ENCODE assay signal across 18 cellular contexts in the genomic region with DNA sequence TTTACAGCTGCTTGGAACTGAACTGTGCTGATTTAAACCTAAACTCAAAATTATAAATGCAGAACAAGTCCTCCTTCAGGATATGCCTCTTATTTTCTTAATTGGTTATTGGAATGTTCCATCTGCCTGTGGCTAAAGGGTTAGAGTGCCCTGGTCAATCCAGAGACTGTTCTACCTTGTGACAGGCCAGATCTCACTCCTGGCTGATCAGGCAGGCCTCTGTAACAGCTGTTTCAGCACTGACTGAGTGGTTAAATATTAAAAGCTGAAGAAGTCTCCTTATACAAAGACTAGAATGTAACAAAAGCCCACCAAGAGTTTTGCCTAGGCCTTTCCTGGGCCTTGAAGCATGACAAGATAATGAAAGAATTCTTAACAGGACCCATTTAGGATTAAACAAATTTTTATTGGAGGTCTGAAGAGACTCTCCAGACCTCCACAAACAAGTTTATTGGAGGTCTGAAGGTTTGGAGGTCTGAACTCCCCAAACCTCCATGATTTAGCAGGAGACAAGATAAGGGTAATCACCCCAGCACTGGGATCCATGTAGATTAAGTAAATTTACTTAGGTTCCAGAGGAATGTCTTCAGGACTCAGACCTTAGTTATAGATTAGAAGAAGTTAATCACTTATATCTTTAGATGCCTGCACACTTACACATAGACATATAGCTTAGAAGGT.
"Had no signal": no experiment of that assay in that cellular context is flagged by ENCODE, and none has a peak within 500 bp of the region (broad histone marks: within the 10 kb centered on the region; RNA-seq: fewer than 3 reads in every experiment).

No MANE protein-coding gene starts in this region.

- H3K36me3 ChIP-seq: prostate gland, sigmoid colon, suprapubic skin had no signal

- H3K4me3 Mint-ChIP-seq: activated CD4-positive, alpha-beta T cell treated with anti-CD3 and anti-CD28 coated beads for 36 hours; activated CD8-positive, alpha-beta T cell treated with anti-CD3 and anti-CD28 coated beads, Interleukin-2, amount 10 ng/mL, durations not matched to agents 7 days and 5 days; activated naive CD4-positive, alpha-beta T cell treated with anti-CD3 and anti-CD28 coated beads for 36 hours; activated T-helper 17 cell treated with anti-CD3 and anti-CD28 coated beads, Interleukin-2, amount 50 U/mL, for 72 hours; natural killer cell treated with Interleukin-12 subunit alpha and Interleukin-12 subunit beta and Interleukin-15 and Interleukin-18, amount 100 ng/mL, for 72 hours; type B pancreatic cell had no signal

- H3K27ac ChIP-seq: coronary artery, prostate gland, sigmoid colon, suprapubic skin had no signal

- H3K36me3 Mint-ChIP-seq: type B pancreatic cell had no signal

- H3K4me1 ChIP-seq: prostate gland, suprapubic skin had no signal

- H3K4me3 ChIP-seq: coronary artery, prostate gland, sigmoid colon, suprapubic skin had no signal

- DNase-seq: activated CD4-positive, alpha-beta T cell treated with anti-CD3 and anti-CD28 coated beads for 36 hours; activated CD8-positive, alpha-beta T cell treated with anti-CD3 and anti-CD28 coated beads, Interleukin-2, amount 10 ng/mL, durations not matched to agents 7 days and 5 days; activated naive CD4-positive, alpha-beta T cell treated with anti-CD3 and anti-CD28 coated beads for 36 hours; central memory CD4-positive, alpha-beta T cell; effector CD4-positive, alpha-beta T cell; hypothalamus; left cardiac atrium; occipital lobe; sigmoid colon; stimulated activated CD4-positive, alpha-beta T cell treated with anti-CD3 and anti-CD28 coated beads, Interleukin-2, amount 100 ng/mL, for 48 hours; stimulated activated naive CD8-positive, alpha-beta T cell treated with anti-CD3 and anti-CD28 coated beads, Interleukin-15, Interleukin-2, amounts not matched to agents 100 U/mL and 50 U/mL, for 24 hours; T1000 had no signal

- ATAC-seq: activated CD4-positive, alpha-beta T cell treated with anti-CD3 and anti-CD28 coated beads for 36 hours; activated CD8-positive, alpha-beta T cell treated with anti-CD3 and anti-CD28 coated beads, Interleukin-2, amount 10 ng/mL, durations not matched to agents 7 days and 5 days; activated T-helper 17 cell treated with anti-CD3 and anti-CD28 coated beads, Interleukin-2, amount 50 U/mL, for 72 hours; left cardiac atrium; stimulated activated naive CD8-positive, alpha-beta T cell treated with anti-CD3 and anti-CD28 coated beads, Interleukin-15, Interleukin-2, amounts not matched to agents 100 U/mL and 50 U/mL, for 24 hours had no signal

- H3K4me1 Mint-ChIP-seq: activated CD4-positive, alpha-beta T cell treated with anti-CD3 and anti-CD28 coated beads for 36 hours; activated T-helper 17 cell treated with anti-CD3 and anti-CD28 coated beads, Interleukin-2, amount 50 U/mL, for 72 hours had no signal

- H3K27ac Mint-ChIP-seq: activated CD4-positive, alpha-beta T cell treated with anti-CD3 and anti-CD28 coated beads for 36 hours; activated CD8-positive, alpha-beta T cell treated with anti-CD3 and anti-CD28 coated beads, Interleukin-2, amount 10 ng/mL, durations not matched to agents 7 days and 5 days; activated naive CD4-positive, alpha-beta T cell treated with anti-CD3 and anti-CD28 coated beads for 36 hours; activated T-helper 17 cell treated with anti-CD3 and anti-CD28 coated beads, Interleukin-2, amount 50 U/mL, for 72 hours; natural killer cell treated with Interleukin-12 subunit alpha and Interleukin-12 subunit beta and Interleukin-15 and Interleukin-18, amount 100 ng/mL, for 72 hours; type B pancreatic cell had no signal

- H3K27me3 ChIP-seq: sigmoid colon, suprapubic skin had no signal

- H3K9me3 ChIP-seq: prostate gland, suprapubic skin had no signal
